ENCODE assay signal across 20 cellular contexts in the genomic region with DNA sequence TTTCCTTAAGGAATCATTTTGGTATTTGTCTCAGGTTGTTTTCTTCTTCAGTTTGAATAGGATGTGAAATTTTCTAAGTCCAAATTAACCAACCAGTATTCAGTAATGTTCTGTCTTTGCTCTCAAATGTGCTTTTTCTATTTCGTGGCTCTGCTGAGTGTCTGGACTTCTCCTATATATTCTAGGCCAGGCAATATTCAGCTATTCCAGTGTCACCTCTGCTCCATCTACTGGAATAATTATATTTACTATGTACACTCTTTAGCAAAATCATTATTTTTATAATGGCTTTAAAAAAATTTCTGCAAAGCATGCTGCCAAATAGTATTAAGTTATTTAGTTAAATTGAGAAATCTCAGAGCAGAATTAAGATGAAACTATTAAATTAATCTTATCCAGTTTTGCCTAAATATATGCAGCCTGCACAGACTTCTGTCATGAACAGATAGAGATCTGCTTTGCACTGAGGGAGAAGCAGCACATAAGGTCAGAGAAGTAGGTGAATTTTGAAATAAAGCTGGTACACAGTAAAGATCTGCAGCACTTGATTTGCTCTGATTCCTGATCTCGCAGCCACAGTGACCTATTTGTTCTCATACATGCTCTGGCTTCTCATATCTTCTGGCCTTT.
"Had no signal": no experiment of that assay in that cellular context is flagged by ENCODE, and none has a peak within 500 bp of the region (broad histone marks: within the 10 kb centered on the region; RNA-seq: fewer than 3 reads in every experiment).

No MANE protein-coding gene starts in this region.

- FAIRE-seq: endometrium, frontal cortex, islet of Langerhans, small intestine, urothelium cell line had no signal

- H3K4me3 Mint-ChIP-seq: naive thymus-derived CD4-positive, alpha-beta T cell; nephron progenitor cell had no signal

- H3K4me1 Mint-ChIP-seq: naive thymus-derived CD4-positive, alpha-beta T cell; nephron progenitor cell had no signal

- H3K4me1 ChIP-seq: heart right ventricle, right atrium auricular region had no signal

- H3K27ac ChIP-seq: heart right ventricle, neutrophil, ovary, right atrium auricular region had no signal

- DNase-seq: cortex of kidney; effector memory CD4-positive, alpha-beta T cell; heart right ventricle; hypothalamus; kidney glomerular epithelial cell; mesendoderm; naive thymus-derived CD4-positive, alpha-beta T cell; nephron progenitor cell; ovary; small intestine; stimulated activated CD4-positive, alpha-beta T cell treated with anti-CD3 and anti-CD28 coated beads, Interleukin-12 subunit alpha, Interleukin-12 subunit beta, amount 100 ng/mL, for 4 hours; stimulated activated naive CD4-positive, alpha-beta T cell treated with Interleukin-2 at 50 U/mL for 16 hours; trophoblast cell had no signal

- H3K36me3 ChIP-seq: heart right ventricle, neutrophil, ovary, right atrium auricular region had no signal

- H3K27me3 Mint-ChIP-seq: naive thymus-derived CD4-positive, alpha-beta T cell had no signal

- H3K4me3 ChIP-seq: heart right ventricle, ovary, right atrium auricular region had no signal

- ATAC-seq: esophagus mucosa; heart right ventricle; naive thymus-derived CD4-positive, alpha-beta T cell had no signal

- H3K27ac Mint-ChIP-seq: naive thymus-derived CD4-positive, alpha-beta T cell; nephron progenitor cell had no signal

- H3K9me3 ChIP-seq: neutrophil, ovary, right atrium auricular region had no signal

- H3K27me3 ChIP-seq: heart right ventricle, neutrophil, ovary, right atrium auricular region had no signal
